In the genomic region with DNA sequence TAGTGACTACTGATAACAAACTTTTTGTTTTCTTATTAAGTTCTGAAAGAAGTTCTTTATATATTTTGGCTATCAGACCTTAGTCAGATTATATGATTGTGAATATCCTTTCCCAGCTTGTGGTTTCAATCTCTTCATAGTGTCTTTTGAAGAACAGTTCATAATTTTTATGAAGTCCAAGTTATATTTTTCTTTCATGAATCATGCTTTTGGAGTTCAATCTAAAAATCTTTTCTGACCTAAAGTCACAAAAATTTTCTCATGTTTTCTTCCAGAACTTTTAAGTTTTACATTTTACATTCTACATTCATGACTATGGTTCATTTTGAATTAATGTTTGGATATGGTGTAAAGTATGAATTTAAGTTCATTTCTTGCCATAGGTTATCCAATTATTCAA, we compare ENCODE assay signal across 1 cellular context.
TF ChIP-seq lines count a peak whose summit lies in the region.

No MANE protein-coding gene starts in this region.

TF ChIP-seq in H1, 55 proteins besides CTCF, POLR2A, EP300 and RAD21:
- TF ChIP-seq E2F6 (IDR thresholded peaks at IDR 0.05) (no peak), GABPA (IDR thresholded peaks at IDR 0.05; ENCODE audit: borderline replicate concordance, insufficient read depth, low read length) (no peak), SRF (IDR thresholded peaks at IDR 0.05; ENCODE audit: low read depth, low read length) (no peak), TBP (IDR thresholded peaks at IDR 0.05; ENCODE audit: low read depth, low read length) (no peak), HDAC6 (IDR thresholded peaks at IDR 0.05; ENCODE audit: low read depth, low read length) (no peak), CTBP2 (IDR thresholded peaks at IDR 0.05; ENCODE audit: borderline replicate concordance, insufficient read depth, insufficient read length, low read length) (no peak), NRF1 (IDR thresholded peaks at IDR 0.05; ENCODE audit: low read depth, low read length) (no peak), CREB1 (IDR thresholded peaks at IDR 0.05) (no peak), CBX5 (IDR thresholded peaks at IDR 0.05; ENCODE audit: low read depth, low read length) (no peak), JUND (IDR thresholded peaks at IDR 0.05; ENCODE audit: low read length) (no peak), BRCA1 (IDR thresholded peaks at IDR 0.05; ENCODE audit: low read depth, low read length) (no peak), KDM1A (IDR thresholded peaks at IDR 0.05; ENCODE audit: borderline replicate concordance, low read length) (no peak), CHD2 (IDR thresholded peaks at IDR 0.05; ENCODE audit: low read length) (no peak)
- TF ChIP-seq, protein P1, sequence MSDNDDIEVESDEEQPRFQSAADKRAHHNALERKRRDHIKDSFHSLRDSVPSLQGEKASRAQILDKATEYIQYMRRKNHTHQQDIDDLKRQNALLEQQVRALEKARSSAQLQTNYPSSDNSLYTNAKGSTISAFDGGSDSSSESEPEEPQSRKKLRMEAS (IDR thresholded peaks at IDR 0.05), result no peak
TF ChIP-seq in H1: peak in this region for 0.
